In the genomic region with DNA sequence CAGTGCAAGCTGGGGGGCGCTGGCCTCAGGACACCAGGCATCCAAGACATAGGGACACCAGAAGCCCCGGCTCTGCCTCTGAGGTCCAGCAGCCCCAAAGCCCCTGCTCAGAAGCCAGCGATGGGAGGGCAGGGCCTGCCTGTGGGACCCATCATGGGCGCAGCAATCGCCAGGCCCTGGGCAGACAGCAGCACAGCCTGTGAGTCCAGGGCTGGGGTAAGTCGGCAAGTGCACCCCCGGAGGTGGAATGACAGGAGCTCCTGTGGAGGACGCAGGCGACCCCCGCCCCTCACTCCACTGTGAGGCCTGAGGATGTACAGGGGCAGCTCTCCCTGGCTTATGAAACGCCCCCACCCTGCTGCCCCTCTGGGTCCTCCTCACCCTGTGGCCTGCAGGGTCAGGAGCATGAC, we compare ENCODE assay signal across 3 cellular contexts.
TF ChIP-seq lines count a peak whose summit lies in the region.

No MANE protein-coding gene starts in this region.

TF ChIP-seq in SK-N-SH, 30 proteins besides CTCF, POLR2A, EP300 and RAD21:
- TF ChIP-seq, protein P1, sequence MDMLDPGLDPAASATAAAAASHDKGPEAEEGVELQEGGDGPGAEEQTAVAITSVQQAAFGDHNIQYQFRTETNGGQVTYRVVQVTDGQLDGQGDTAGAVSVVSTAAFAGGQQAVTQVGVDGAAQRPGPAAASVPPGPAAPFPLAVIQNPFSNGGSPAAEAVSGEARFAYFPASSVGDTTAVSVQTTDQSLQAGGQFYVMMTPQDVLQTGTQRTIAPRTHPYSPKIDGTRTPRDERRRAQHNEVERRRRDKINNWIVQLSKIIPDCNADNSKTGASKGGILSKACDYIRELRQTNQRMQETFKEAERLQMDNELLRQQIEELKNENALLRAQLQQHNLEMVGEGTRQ (IDR thresholded peaks at IDR 0.05; ENCODE audit: borderline replicate concordance, low read depth, low read length) = no peak
- TF ChIP-seq RXRA (IDR thresholded peaks at IDR 0.05; ENCODE audit: borderline replicate concordance, low read depth) (no peak), NRF1 (IDR thresholded peaks at IDR 0.05; ENCODE audit: low read depth, low read length) (no peak), ELF1 (IDR thresholded peaks at IDR 0.05) (no peak), FOXM1 (IDR thresholded peaks at IDR 0.05; ENCODE audit: low read depth) (no peak)

TF ChIP-seq in SK-N-SH treated with all-trans-retinoic acid at 6 μM for 48 hours, 23 proteins besides CTCF, POLR2A, EP300 and RAD21:
- TF ChIP-seq ZFP3 (CRISPR knock-in tag; IDR thresholded peaks at IDR 0.05) (no peak), OSR1 (CRISPR knock-in tag; IDR thresholded peaks at IDR 0.05) (no peak), PPARA (CRISPR knock-in tag; IDR thresholded peaks at IDR 0.05; ENCODE audit: borderline replicate concordance) (no peak), CREB5 (CRISPR knock-in tag; IDR thresholded peaks at IDR 0.05; ENCODE audit: low read depth) (no peak), POU6F1 (CRISPR knock-in tag; IDR thresholded peaks at IDR 0.05; ENCODE audit: borderline replicate concordance, low read depth) (no peak), ESRRG (CRISPR knock-in tag; IDR thresholded peaks at IDR 0.05) (no peak), ISL1 (CRISPR knock-in tag; IDR thresholded peaks at IDR 0.05) (no peak), GLIS3 (CRISPR knock-in tag; IDR thresholded peaks at IDR 0.05) (no peak), CSDC2 (CRISPR knock-in tag; IDR thresholded peaks at IDR 0.05) (no peak), TCF4 (CRISPR knock-in tag; IDR thresholded peaks at IDR 0.05; ENCODE audit: borderline replicate concordance) (no peak), RARB (CRISPR knock-in tag; IDR thresholded peaks at IDR 0.05) (no peak), ZNF565 (CRISPR knock-in tag; conservative IDR thresholded peaks at IDR 0.05; ENCODE audit: low read depth) (no peak), ZFP30 (CRISPR knock-in tag; IDR thresholded peaks at IDR 0.05) (no peak)
- TF ChIP-seq, protein P2, sequence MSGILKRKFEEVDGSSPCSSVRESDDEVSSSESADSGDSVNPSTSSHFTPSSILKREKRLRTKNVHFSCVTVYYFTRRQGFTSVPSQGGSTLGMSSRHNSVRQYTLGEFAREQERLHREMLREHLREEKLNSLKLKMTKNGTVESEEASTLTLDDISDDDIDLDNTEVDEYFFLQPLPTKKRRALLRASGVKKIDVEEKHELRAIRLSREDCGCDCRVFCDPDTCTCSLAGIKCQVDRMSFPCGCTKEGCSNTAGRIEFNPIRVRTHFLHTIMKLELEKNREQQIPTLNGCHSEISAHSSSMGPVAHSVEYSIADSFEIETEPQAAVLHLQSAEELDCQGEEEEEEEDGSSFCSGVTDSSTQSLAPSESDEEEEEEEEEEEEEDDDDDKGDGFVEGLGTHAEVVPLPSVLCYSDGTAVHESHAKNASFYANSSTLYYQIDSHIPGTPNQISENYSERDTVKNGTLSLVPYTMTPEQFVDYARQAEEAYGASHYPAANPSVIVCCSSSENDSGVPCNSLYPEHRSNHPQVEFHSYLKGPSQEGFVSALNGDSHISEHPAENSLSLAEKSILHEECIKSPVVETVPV (CRISPR knock-in tag; IDR thresholded peaks at IDR 0.05) = no peak

TF ChIP-seq in H1, 55 proteins besides CTCF, POLR2A, EP300 and RAD21:
- TF ChIP-seq SP4 (IDR thresholded peaks at IDR 0.05; ENCODE audit: low read length) (no peak), FOSL1 (IDR thresholded peaks at IDR 0.05; ENCODE audit: insufficient read depth, low read depth, low read length) (no peak), SIN3A (conservative IDR thresholded peaks at IDR 0.05 in 1 of 2, IDR thresholded peaks at IDR 0.05 in 1 of 2; ENCODE audit: low read depth in 1 of 2, low read length in 2 of 2) (no peak), GABPA (IDR thresholded peaks at IDR 0.05; ENCODE audit: borderline replicate concordance, insufficient read depth, low read length) (no peak), SUZ12 (IDR thresholded peaks at IDR 0.05; ENCODE audit: low read length) (no peak), CBX5 (IDR thresholded peaks at IDR 0.05; ENCODE audit: low read depth, low read length) (no peak), SIRT6 (IDR thresholded peaks at IDR 0.05; ENCODE audit: low read length) (no peak), CHD7 (IDR thresholded peaks at IDR 0.05; ENCODE audit: insufficient replicate concordance, low read length) (no peak), ATF3 (IDR thresholded peaks at IDR 0.05; ENCODE audit: insufficient read depth, low read depth, low read length) (no peak), BACH1 (IDR thresholded peaks at IDR 0.05; ENCODE audit: low read length) (no peak), KDM1A (IDR thresholded peaks at IDR 0.05; ENCODE audit: borderline replicate concordance, low read length) (no peak), CTBP2 (IDR thresholded peaks at IDR 0.05; ENCODE audit: borderline replicate concordance, insufficient read depth, insufficient read length, low read length) (no peak), POLR2AphosphoS5 (IDR thresholded peaks at IDR 0.05; ENCODE audit: low read depth, low read length) (no peak), POU5F1 (IDR thresholded peaks at IDR 0.05; ENCODE audit: low read depth, low read length) (no peak), TAF7 (optimal IDR thresholded peaks at IDR 0.05; ENCODE audit: borderline replicate concordance, low read depth, low read length) (no peak), ZNF274 (IDR thresholded peaks at IDR 0.05; ENCODE audit: borderline replicate concordance, extremely low read depth, low read length) (no peak)
- TF ChIP-seq, protein P1 (IDR thresholded peaks at IDR 0.05; ENCODE audit: low read length) = no peak
TF ChIP-seq in H1: peak in this region for 0.
